ENCODE assay signal across 8 cellular contexts in the genomic region with DNA sequence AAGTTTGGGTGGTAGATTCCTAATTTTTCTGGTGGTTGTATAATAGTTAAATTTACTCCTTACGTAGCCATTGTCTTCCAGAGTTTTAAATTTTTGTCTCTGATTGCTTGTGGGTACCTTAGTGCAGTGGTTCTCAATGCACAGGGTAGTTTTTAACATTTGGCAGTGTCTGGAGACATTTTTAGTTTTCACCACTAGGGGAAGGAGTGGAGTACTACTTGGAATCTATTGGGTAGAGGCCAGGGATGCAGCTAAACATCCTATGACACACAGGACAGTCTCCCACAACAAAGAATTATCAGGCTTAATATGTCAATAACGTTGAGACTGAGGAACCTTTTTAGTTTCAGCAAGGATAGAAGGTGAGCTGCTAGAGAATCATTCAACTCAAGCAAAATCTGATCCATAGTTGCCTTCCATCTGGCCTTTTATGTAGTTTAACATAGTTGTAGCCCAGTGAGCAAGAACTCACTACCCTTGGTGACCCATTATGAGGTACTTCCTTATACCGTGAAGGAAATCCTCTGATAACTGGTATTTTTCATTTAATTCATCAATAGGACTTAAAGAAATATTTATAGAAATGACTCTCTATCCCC. TPM values are rescaled to one million over a fixed set of nuclear protein-coding genes. Genes with fewer than 3 reads are reported as not detected.
A peak's percentile ranks its signal among the peaks of the same experiment; 100 is the strongest.
DNase-seq lines count a peak whose midpoint lies in the region; ATAC-seq and TF ChIP-seq lines count a peak whose summit lies in the region.

No MANE protein-coding gene starts in this region.

- TF ChIP-seq CTCF in Caco-2 (IDR thresholded peaks at IDR 0.05; ENCODE audit: insufficient read depth in 1 of 2, low read depth in 1 of 2, low read length in 1 of 2, severe bottlenecking in 1 of 2, unreplicated experiment in 1 of 2) = peak; percentile 31 to 58
- TF ChIP-seq CTCF in ascending aorta (IDR thresholded peaks at IDR 0.05) = peak in 2 of 3 experiments; percentile 12 to 24

- no TSS peak for BruUV-seq in Caco-2 (replicated peaks; lab: Mats Ljungman, UMichigan)

- no peak overlapping the region for H3K4me3 Mint-ChIP-seq in Caco-2 (ENCODE audit: unreplicated experiment)

- H3K4me1 Mint-ChIP-seq in Caco-2 (ENCODE audit: low read depth, unreplicated experiment) = no peaks in the 10 kb centered on the region

- H3K36me3 Mint-ChIP-seq in Caco-2 (ENCODE audit: insufficient read depth, unreplicated experiment) = no peaks in the 10 kb centered on the region

- H3K9me3 Mint-ChIP-seq in Caco-2 (ENCODE audit: unreplicated experiment) = no peaks in the 10 kb centered on the region

- H3K9me3 ChIP-seq in Caco-2 (no peaks in the 10 kb centered on the region), ascending aorta (no peaks in the 10 kb centered on the region)

- H3K4me3 ChIP-seq in Caco-2 (ENCODE audit: low read depth, low read length) (no peak overlapping the region), ascending aorta (no peak overlapping the region)

- peak in 1 of 2 experiments; percentile 34 for DNase-seq in Caco-2
- peak; percentile 75 for DNase-seq in HT-29 (ENCODE audit: low spot score)
- DNase-seq in ascending aorta (ENCODE audit: low spot score in 2 of 2) = no peak
- peak; percentile 18 for DNase-seq in left kidney (ENCODE audit: low read depth, low spot score)
- DNase-seq in GM19240 (ENCODE audit: insufficient read length, low spot score) = no peak

- ATAC-seq in GM19023 (IDR thresholded peaks at IDR 0.05; ENCODE audit: unreplicated experiment) (peak; percentile 80), GM21528 (IDR thresholded peaks at IDR 0.05; ENCODE audit: low FRiP score, unreplicated experiment) (no peak), HG03097 (IDR thresholded peaks at IDR 0.05; ENCODE audit: low FRiP score, unreplicated experiment) (no peak)

- H3K27me3 Mint-ChIP-seq in Caco-2 (ENCODE audit: insufficient read depth, unreplicated experiment) = no peaks in the 10 kb centered on the region

- POLR2A ChIA-PET in Caco-2 (lab: Charles Lee) = no interaction called here

- intact Hi-C loops in Caco-2 (cut with micrococcal nuclease; ENCODE audit: unreplicated experiment) = no loop called here
- intact Hi-C loops in ascending aorta (cut with DNase I) = no loop called here

- H3K27me3 ChIP-seq in Caco-2 (replicated peaks; ENCODE audit: control insufficient read depth, insufficient read depth, low read length) = no peaks in the 10 kb centered on the region
- H3K27me3 ChIP-seq in ascending aorta = no peaks in the 10 kb centered on the region

- H3K36me3 ChIP-seq in Caco-2 (ENCODE audit: control insufficient read depth, insufficient read depth, low read length) = no peaks in the 10 kb centered on the region
- H3K36me3 ChIP-seq in ascending aorta = peaks cover 0 to 6% of the 10 kb centered on the region in 2 donors

- no peak overlapping the region for H3K27ac ChIP-seq in ascending aorta

- no peak overlapping the region for H3K27ac Mint-ChIP-seq in Caco-2 (ENCODE audit: unreplicated experiment)

- no peaks in the 10 kb centered on the region for H3K4me1 ChIP-seq in Caco-2
- no peaks in the 10 kb centered on the region for H3K4me1 ChIP-seq in ascending aorta

- CTCF ChIA-PET in Caco-2 (lab: Charles Lee) = no interaction called here

RNA-seq across cellular contexts. Expression of a gene that starts 8.6 kb away (rescaled TPM):
- total RNA-seq in Caco-2 (2022) = not detected in 2 replicates
- total RNA-seq in HT-29 (2014; rRNA removed; shearing (Covaris generic)) = 1.3 and 1.4 TPM in 2 replicates
- not detected for total RNA-seq in ascending aorta

RNA-seq across cellular contexts. Expression of a gene that starts 25.7 kb away (rescaled TPM):
- total RNA-seq in Caco-2 (2022) (3.3 and 3.7 TPM in 2 replicates), ascending aorta (1.1 TPM)
- 1.1 TPM in 2 replicates for total RNA-seq in HT-29 (2014; rRNA removed; shearing (Covaris generic))

RNA-seq across cellular contexts. Expression of a gene that starts 25.9 kb away (rescaled TPM):
- total RNA-seq in Caco-2 (2022) = 7.1 and 9.6 TPM in 2 replicates
- 13.9 and 21.5 TPM in 2 replicates for total RNA-seq in HT-29 (2014; rRNA removed; shearing (Covaris generic))
- total RNA-seq in ascending aorta = 17.1 TPM

RNA-seq across cellular contexts. Expression of a gene that starts 57.1 kb away (rescaled TPM):
- 7.6 and 7.7 TPM in 2 replicates for total RNA-seq in Caco-2 (2022)
- 11.7 and 13.1 TPM in 2 replicates for total RNA-seq in HT-29 (2014; rRNA removed; shearing (Covaris generic))
- 4.5 TPM for total RNA-seq in ascending aorta

Comparison
In these comparisons a context has a peak if more than half of its experiments do, and no peak if none do; other contexts are left out.
1. DNase-seq: peak in HT-29 (single experiment) and left kidney (single experiment); none in ascending aorta (0 of 2) and GM19240 (single experiment).